ENCODE assay signal across 17 cellular contexts in the genomic region with DNA sequence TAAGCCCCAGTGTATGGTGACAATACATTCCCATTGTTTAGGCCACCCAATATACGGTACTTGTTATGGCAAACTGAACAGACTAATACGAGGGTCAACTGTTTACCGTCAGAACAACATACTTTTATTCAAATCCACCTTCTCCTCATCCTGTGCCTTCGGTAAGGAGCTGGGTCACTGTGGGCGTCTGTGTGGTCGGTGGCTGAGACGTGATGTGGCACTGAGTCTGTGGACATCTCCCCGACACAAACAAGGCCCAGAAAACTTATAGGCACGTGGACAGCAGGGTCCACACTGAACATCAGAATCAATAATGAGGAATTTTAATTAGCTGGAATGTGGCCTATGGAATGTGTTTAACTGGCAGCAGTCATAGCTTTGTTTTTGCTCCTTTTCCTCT.
DNase-seq lines count a peak whose midpoint lies in the region; TF ChIP-seq lines count a peak whose summit lies in the region.
"Had no signal": no experiment of that assay in that cellular context is flagged by ENCODE, and none has a peak within 500 bp of the region (broad histone marks: within the 10 kb centered on the region; RNA-seq: fewer than 3 reads in every experiment).

No MANE protein-coding gene starts in this region.

- DNase-seq in ecto neural progenitor cell (ENCODE audit: low spot score) (peak; percentile 17), islet precursor cell (peak; percentile 18), neuronal stem cell (ENCODE audit: low spot score) (no peak), ureter (ENCODE audit: low spot score) (peak; percentile 12), NCI-H1417 (lab: John Stamatoyannopoulos, UW) (no peak), testis (no peak), stomach (no peak)
- DNase-seq in stimulated activated CD4-positive, alpha-beta T cell treated with anti-CD3 and anti-CD28 coated beads, Interleukin-2, amount 100 ng/mL, for 48 hours: no peak
- DNase-seq: C1 segment of cervical spinal cord; Calu3; CD4-positive, alpha-beta memory T cell; COR-L47; DMS53; DMS79 treated with DMSO at 0.1 percent for 48 hours; GF-D8; HCEC 1CT had no signal

- no peak overlapping the region for H2BK5ac ChIP-seq in neuronal stem cell (ENCODE audit: low read length)

- no peak overlapping the region for H3K18ac ChIP-seq in neuronal stem cell (ENCODE audit: low read length)

- TF ChIP-seq POLR2A in testis (IDR thresholded peaks at IDR 0.05) (no peak), stomach (IDR thresholded peaks at IDR 0.05) (no peak)

- no peak overlapping the region for H4K91ac ChIP-seq in neuronal stem cell (ENCODE audit: low read depth, low read length, poor library complexity)

- H2BK120ac ChIP-seq in neuronal stem cell (ENCODE audit: low read depth, low read length): no peak overlapping the region

- peak overlapping the region; percentile 22 for H3K9ac ChIP-seq in neuronal stem cell (ENCODE audit: low read depth, low read length, poor library complexity)

- no peak overlapping the region for H3K14ac ChIP-seq in neuronal stem cell (ENCODE audit: low read length)

- H2BK12ac ChIP-seq in neuronal stem cell (ENCODE audit: low read length): no peak overlapping the region

- TF ChIP-seq CTCF in testis (IDR thresholded peaks at IDR 0.05) (no peak), stomach (IDR thresholded peaks at IDR 0.05) (no peak)

- no peak overlapping the region for H2BK15ac ChIP-seq in neuronal stem cell (ENCODE audit: low read length)

- H3K4ac ChIP-seq in neuronal stem cell (ENCODE audit: low read length): no peak overlapping the region

- no peak overlapping the region for H2AFZ ChIP-seq in neuronal stem cell (ENCODE audit: low read length)
- H2AFZ ChIP-seq: GM23338 had no signal

- H3K27me3 ChIP-seq in neuronal stem cell (ENCODE audit: control insufficient read depth in 3 of 3, insufficient read depth in 3 of 3, low read depth in 1 of 3, low read length in 3 of 3): no peaks in the 10 kb centered on the region
- H3K27me3 ChIP-seq in testis: no peaks in the 10 kb centered on the region
- H3K27me3 ChIP-seq in stomach: no peaks in the 10 kb centered on the region

- no peak overlapping the region for H3K27ac ChIP-seq in neuronal stem cell (replicated peaks; ENCODE audit: low read length)
- H3K27ac ChIP-seq in testis: no peak overlapping the region
- no peak overlapping the region for H3K27ac ChIP-seq in stomach

- no peak overlapping the region for H3K4me2 ChIP-seq in neuronal stem cell (ENCODE audit: insufficient read depth, low read length, poor library complexity, severe bottlenecking)
- H3K4me2 ChIP-seq: GM23338 had no signal

- no peak overlapping the region for H4K8ac ChIP-seq in neuronal stem cell (ENCODE audit: low read depth, low read length)

- TF ChIP-seq EP300 in stomach (IDR thresholded peaks at IDR 0.05): no peak

- no peak overlapping the region for H3K4me3 ChIP-seq in neuronal stem cell (ENCODE audit: low read length in 2 of 2)
- H3K4me3 ChIP-seq in testis: no peak overlapping the region
- no peak overlapping the region for H3K4me3 ChIP-seq in stomach
- H3K4me3 ChIP-seq: GM23338 had no signal

- H3K4me1 ChIP-seq in neuronal stem cell (ENCODE audit: control insufficient read depth in 2 of 2, insufficient read depth in 1 of 2, low read depth in 1 of 2, low read length in 2 of 2): peaks cover 3 to 5% of the 10 kb centered on the region in 2 donors
- H3K4me1 ChIP-seq in testis: no peaks in the 10 kb centered on the region
- H3K4me1 ChIP-seq in stomach: no peaks in the 10 kb centered on the region

- H3K9me3 ChIP-seq in neuronal stem cell (replicated peaks in 1 of 2; ENCODE audit: control insufficient read depth in 2 of 2, insufficient read depth in 1 of 2, low read depth in 1 of 2, low read length in 2 of 2) (no peaks in the 10 kb centered on the region), testis (no peaks in the 10 kb centered on the region), stomach (peaks cover 0 to 4% (median 0%) of the 10 kb centered on the region in 4 donors)

- H3K36me3 ChIP-seq in neuronal stem cell (replicated peaks in 1 of 2; ENCODE audit: control insufficient read depth in 2 of 2, insufficient read depth in 2 of 2, low read length in 2 of 2): no peaks in the 10 kb centered on the region
- H3K36me3 ChIP-seq in testis (ENCODE audit: low read depth, missing control alignments): no peaks in the 10 kb centered on the region
- H3K36me3 ChIP-seq in stomach: no peaks in the 10 kb centered on the region

- H3K79me1 ChIP-seq in neuronal stem cell (ENCODE audit: low read depth, low read length): peaks cover 1% of the 10 kb centered on the region

- no peak overlapping the region for H3K23ac ChIP-seq in neuronal stem cell (ENCODE audit: low read depth, low read length, poor library complexity)

- whole genome bisulfite sequencing in neuronal stem cell (ENCODE audit: extremely low coverage in 2 of 2, insufficient read length in 2 of 2, insufficient replicate concordance in 1 of 2), 2 donors: no CpG with 5 or more reads among the region's 9 CpGs
- 58 to 65% methylated on average over 9 of the region's 9 CpGs for WGBS in testis, 2 donors
- WGBS in stomach, 5 donors: 70 to 87% (median 78%) methylated on average over 9 of the region's 9 CpGs

- no peak overlapping the region for H2AK5ac ChIP-seq in neuronal stem cell (ENCODE audit: low read depth, low read length)

- intact Hi-C loops in testis (cut with DNase I; ENCODE audit: low total_unique reads) (no loop called here), stomach (cut with DNase I; ENCODE audit: low total_unique reads) (no loop called here)

Comparison
In these comparisons a context has a peak if more than half of its experiments do, and no peak if none do; other contexts are left out.
1. DNase-seq: peak in ecto neural progenitor cell (single experiment), islet precursor cell (single experiment) and ureter (single experiment); none in neuronal stem cell (single experiment), NCI-H1417 (0 of 3), stimulated activated CD4-positive, alpha-beta T cell treated with anti-CD3 and anti-CD28 coated beads, Interleukin-2, amount 100 ng/mL, for 48 hours (0 of 2), testis (single experiment) and stomach (single experiment).